15 cellular contexts compared by ENCODE assay signal in the genomic region with DNA sequence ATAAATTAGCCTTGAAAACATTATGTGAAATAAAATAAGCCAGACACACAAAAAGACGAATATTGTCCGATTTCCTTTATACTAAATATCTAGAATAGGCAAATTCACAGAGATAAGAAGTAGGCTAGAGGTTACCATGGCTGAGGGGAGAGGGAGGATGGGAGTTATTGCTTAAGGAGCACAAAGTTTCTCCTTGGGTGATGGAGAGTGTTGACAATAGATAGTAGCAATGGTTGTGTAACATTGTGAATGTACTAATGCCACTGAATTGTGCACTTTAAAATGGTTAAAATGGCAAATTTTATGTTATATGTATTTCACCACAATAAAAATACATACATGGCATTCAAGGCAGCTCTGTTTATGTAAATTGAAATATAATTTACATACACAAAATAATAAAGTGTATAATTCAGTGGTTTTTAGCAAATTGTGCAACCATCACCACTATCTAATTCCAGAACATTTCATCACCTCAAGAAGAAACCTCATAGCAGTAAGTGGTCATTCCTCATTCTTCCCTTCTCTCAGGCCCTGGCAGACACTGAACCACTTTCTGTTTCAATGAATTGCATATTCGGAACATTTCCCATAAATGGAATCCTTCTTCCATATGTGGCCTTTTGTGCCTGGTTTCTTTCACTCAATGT. TPM values are rescaled to one million over a fixed set of nuclear protein-coding genes. Genes with fewer than 3 reads are reported as not detected.
A peak's percentile ranks its signal among the peaks of the same experiment; 100 is the strongest.
DNase-seq lines count a peak whose midpoint lies in the region; ATAC-seq and TF ChIP-seq lines count a peak whose summit lies in the region.
"Had no signal": no experiment of that assay in that cellular context is flagged by ENCODE, and none has a peak within 500 bp of the region (broad histone marks: within the 10 kb centered on the region; RNA-seq: fewer than 3 reads in every experiment).

No MANE protein-coding gene starts in this region.

- H3K4me3 ChIP-seq in gastrocnemius medialis, result no peak overlapping the region
- H3K4me3 ChIP-seq in effector memory CD4-positive, alpha-beta T cell (ENCODE audit: insufficient read depth, low read depth, low read length, poor library complexity, severe bottlenecking), result no peak overlapping the region
- H3K4me3 ChIP-seq: Peyer's patch had no signal

- intact Hi-C loops in gastrocnemius medialis (cut with DNase I; ENCODE audit: low total_unique reads), result no loop called here
- intact Hi-C loops in head of caudate nucleus (cut with DNase I), result no loop called here
- intact Hi-C loops in CD14-positive monocyte (cut with micrococcal nuclease), result no loop called here

- peak overlapping the region in 1 of 4 donors; percentile 42 for H3K27ac ChIP-seq in gastrocnemius medialis
- H3K27ac ChIP-seq in effector memory CD4-positive, alpha-beta T cell (ENCODE audit: insufficient read depth, low read length, poor library complexity, severe bottlenecking), result no peak overlapping the region

- no peaks in the 10 kb centered on the region for H3K27me3 ChIP-seq in gastrocnemius medialis
- H3K27me3 ChIP-seq in effector memory CD4-positive, alpha-beta T cell (replicated peaks; ENCODE audit: control insufficient read depth, insufficient read depth, low read length, poor library complexity, severe bottlenecking), result no peaks in the 10 kb centered on the region
- H3K27me3 ChIP-seq: Peyer's patch had no signal

- ATAC-seq in gastrocnemius medialis (peak; percentile 79 to 88), T-helper 17 cell (no peak)
- ATAC-seq: activated T-helper 17 cell treated with anti-CD3 and anti-CD28 coated beads, Interleukin-2, amount 50 U/mL, for 72 hours; naive thymus-derived CD4-positive, alpha-beta T cell had no signal

- TF ChIP-seq CTCF in gastrocnemius medialis (IDR thresholded peaks at IDR 0.05 in 4 of 5, conservative IDR thresholded peaks at IDR 0.05 in 1 of 5), result no peak
- no peak for TF ChIP-seq CTCF in CD14-positive monocyte (IDR thresholded peaks at IDR 0.05)

- no peak overlapping the region for H3K27ac Mint-ChIP-seq in T-helper 17 cell
- peak overlapping the region in 3 of 7 donors; percentile 25 to 68 (median 48) for H3K27ac Mint-ChIP-seq in CD14-positive monocyte
- H3K27ac Mint-ChIP-seq: activated T-helper 17 cell treated with anti-CD3 and anti-CD28 coated beads, Interleukin-2, amount 50 U/mL, for 72 hours; naive thymus-derived CD4-positive, alpha-beta T cell had no signal

- in situ Hi-C loops in gastrocnemius medialis (cut with MboI; ENCODE audit: low sequenced_read_pairs in 4 of 4), result loop anchor here in 3 of 4 donors (10.0 to 25.0 kb wide), 5 partner anchors 88 to 278 kb away; a partner anchor contains a TSS

- no peak overlapping the region for H3K4me3 Mint-ChIP-seq in T-helper 17 cell
- no peak overlapping the region for H3K4me3 Mint-ChIP-seq in CD14-positive monocyte
- H3K4me3 Mint-ChIP-seq: activated T-helper 17 cell treated with anti-CD3 and anti-CD28 coated beads, Interleukin-2, amount 50 U/mL, for 72 hours; naive thymus-derived CD4-positive, alpha-beta T cell had no signal

- H3K4me1 ChIP-seq in gastrocnemius medialis, result no peaks in the 10 kb centered on the region
- H3K4me1 ChIP-seq in effector memory CD4-positive, alpha-beta T cell (ENCODE audit: control insufficient read depth, insufficient read depth, low read length, poor library complexity, severe bottlenecking), result no peaks in the 10 kb centered on the region

- H3K9me3 ChIP-seq in gastrocnemius medialis (no peaks in the 10 kb centered on the region), T-helper 17 cell (ENCODE audit: control insufficient read depth, low read length, poor library complexity, severe bottlenecking) (no peaks in the 10 kb centered on the region)
- H3K9me3 ChIP-seq in effector memory CD4-positive, alpha-beta T cell (ENCODE audit: control insufficient read depth, low read length), result no peaks in the 10 kb centered on the region
- H3K9me3 ChIP-seq: Peyer's patch had no signal

- H3K27me3 Mint-ChIP-seq in T-helper 17 cell, result peaks cover 6% of the 10 kb centered on the region
- H3K27me3 Mint-ChIP-seq in CD14-positive monocyte (ENCODE audit: low read depth in 3 of 3), result peaks cover 0 to 5% (median 1%) of the 10 kb centered on the region in 3 donors
- H3K27me3 Mint-ChIP-seq: activated T-helper 17 cell treated with anti-CD3 and anti-CD28 coated beads, Interleukin-2, amount 50 U/mL, for 72 hours had no signal

- DNase-seq in GM04503 (ENCODE audit: low read depth), result peak; percentile 76
- peak; percentile 94 for DNase-seq in SIG-M5 treated with dmso at 0.1 percent for 504 hours (lab: John Stamatoyannopoulos, UW; ENCODE audit: unreplicated experiment)
- DNase-seq in fibroblast of the conjunctiva (ENCODE audit: low read depth), result peak; percentile 85
- DNase-seq in gastrocnemius medialis, result no peak
- DNase-seq in effector memory CD4-positive, alpha-beta T cell, result no peak
- no peak for DNase-seq in head of caudate nucleus
- DNase-seq in T-helper 17 cell, result no peak
- no peak for DNase-seq in CD14-positive monocyte (ENCODE audit: low spot score)
- DNase-seq: activated CD4-positive, CD25-positive, alpha-beta regulatory T cell treated with anti-CD3 and anti-CD28 coated beads, Interleukin-2, amount 50 U/mL, for 72 hours; cortex of kidney; naive thymus-derived CD4-positive, alpha-beta T cell; NCI-H146; Peyer's patch; stimulated activated CD4-positive, alpha-beta T cell treated with anti-CD3 and anti-CD28 coated beads, Interleukin-2, amount 100 ng/mL, for 24 hours had no signal

- H3K9me3 Mint-ChIP-seq in CD14-positive monocyte, result peaks cover 0 to 5% (median 0%) of the 10 kb centered on the region in 7 donors
- H3K9me3 Mint-ChIP-seq: activated T-helper 17 cell treated with anti-CD3 and anti-CD28 coated beads, Interleukin-2, amount 50 U/mL, for 72 hours; naive thymus-derived CD4-positive, alpha-beta T cell had no signal

- H3K36me3 ChIP-seq in gastrocnemius medialis, result no peaks in the 10 kb centered on the region
- H3K36me3 ChIP-seq in effector memory CD4-positive, alpha-beta T cell (ENCODE audit: control insufficient read depth, insufficient read depth, low read length), result no peaks in the 10 kb centered on the region
- H3K36me3 ChIP-seq: Peyer's patch had no signal

- H3K36me3 Mint-ChIP-seq in T-helper 17 cell (ENCODE audit: low read depth) (no peaks in the 10 kb centered on the region), CD14-positive monocyte (no peaks in the 10 kb centered on the region)
- H3K36me3 Mint-ChIP-seq: naive thymus-derived CD4-positive, alpha-beta T cell had no signal

- peaks cover 2% of the 10 kb centered on the region for H3K4me1 Mint-ChIP-seq in T-helper 17 cell
- H3K4me1 Mint-ChIP-seq in CD14-positive monocyte, result peaks cover 22% of the 10 kb centered on the region
- H3K4me1 Mint-ChIP-seq: activated T-helper 17 cell treated with anti-CD3 and anti-CD28 coated beads, Interleukin-2, amount 50 U/mL, for 72 hours; naive thymus-derived CD4-positive, alpha-beta T cell had no signal

- TF ChIP-seq POLR2A in gastrocnemius medialis (IDR thresholded peaks at IDR 0.05), result no peak

RNA-seq across cellular contexts. Expression of a gene that starts 59.2 kb away (rescaled TPM):
- total RNA-seq in gastrocnemius medialis (10 to 100 TPM; 36.1 to 70.5 (median 50.5) TPM), T-helper 17 cell (10 to 100 TPM in 1 of 2 donors, 1 to 10 TPM in 1; 2.2 to 13.7 TPM)
- 1 to 10 TPM; 7.0 to 7.5 TPM for polyA plus RNA-seq in CD14-positive monocyte

Comparison
In these comparisons a context has a peak if more than half of its experiments do, and no peak if none do; other contexts are left out.
1. DNase-seq: peak in GM04503 (single experiment), SIG-M5 treated with dmso at 0.1 percent for 504 hours (single experiment) and fibroblast of the conjunctiva (single experiment); none in gastrocnemius medialis (0 of 2), effector memory CD4-positive, alpha-beta T cell (0 of 3), head of caudate nucleus (0 of 42), T-helper 17 cell (0 of 3) and CD14-positive monocyte (single experiment).